ENCODE assay signal across 19 cellular contexts in the genomic region with DNA sequence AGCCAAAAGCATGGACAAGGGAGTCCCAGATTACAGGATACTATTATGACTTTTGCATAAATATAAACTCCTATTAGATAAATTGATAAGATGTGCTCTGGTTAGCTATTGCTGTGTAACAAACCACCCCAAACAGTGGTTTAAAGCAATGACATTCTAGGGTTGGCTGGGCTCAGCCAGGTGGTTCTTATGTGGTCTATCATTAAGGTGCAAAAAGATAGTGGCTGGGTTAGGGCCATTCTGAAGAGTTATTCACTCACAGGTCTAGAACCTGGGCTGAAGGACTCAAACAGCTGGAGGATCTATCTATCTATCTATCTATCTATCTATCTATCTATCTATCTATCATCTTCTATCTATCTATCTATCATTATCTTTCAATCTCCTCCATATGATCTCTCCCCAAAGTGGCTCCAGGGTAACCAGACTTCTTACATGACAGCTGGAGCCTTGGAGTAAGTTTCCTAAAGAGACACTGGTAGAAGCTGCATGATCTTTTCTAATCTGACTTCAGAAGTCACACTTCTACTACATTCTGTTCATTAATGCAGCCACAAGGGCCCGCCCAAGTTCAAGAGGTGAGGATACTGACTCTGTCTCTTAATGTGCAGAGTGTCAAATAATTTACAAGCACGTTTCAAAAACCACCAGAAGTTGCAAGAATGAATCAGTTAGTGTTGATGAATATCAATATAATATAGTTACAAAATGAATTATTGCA.
DNase-seq lines count a peak whose midpoint lies in the region; ATAC-seq and TF ChIP-seq lines count a peak whose summit lies in the region.
"Had no signal": no experiment of that assay in that cellular context is flagged by ENCODE, and none has a peak within 500 bp of the region (broad histone marks: within the 10 kb centered on the region; RNA-seq: fewer than 3 reads in every experiment).

No MANE protein-coding gene starts in this region.

- peaks cover 86% of the 10 kb centered on the region for H3K4me1 Mint-ChIP-seq in activated CD8-positive, alpha-beta memory T cell treated with anti-CD3 and anti-CD28 coated beads, Interleukin-2, amount 10 ng/mL, durations not matched to agents 7 days and 5 days

- H3K27me3 ChIP-seq in RWPE2 (ENCODE audit: insufficient read depth, poor library complexity, severe bottlenecking) = no peaks in the 10 kb centered on the region
- H3K27me3 ChIP-seq in muscle layer of duodenum (ENCODE audit: low read depth, low read length) = no peaks in the 10 kb centered on the region
- H3K27me3 ChIP-seq: uterus had no signal

- CTCF ChIA-PET in activated CD8-positive, alpha-beta memory T cell treated with anti-CD3 and anti-CD28 coated beads, Interleukin-2, amount 10 ng/mL, durations not matched to agents 7 days and 5 days (lab: Charles Lee) = interaction anchor here (1.0 to 10.7 kb wide), 7 partner anchors 11 to 273 kb away, joined by 3 to 94 read pairs (median 5); a partner anchor contains a TSS
- CTCF ChIA-PET in HEK293T (lab: Yijun Ruan, JAX) = no interaction called here

- H3K27ac ChIP-seq in RWPE2 (ENCODE audit: poor library complexity, severe bottlenecking) (no peak overlapping the region), muscle layer of duodenum (ENCODE audit: low read length) (peak overlapping the region; percentile 47)
- H3K27ac ChIP-seq: uterus had no signal

- peak overlapping the region; percentile 70 for H3K27ac Mint-ChIP-seq in activated CD8-positive, alpha-beta memory T cell treated with anti-CD3 and anti-CD28 coated beads, Interleukin-2, amount 10 ng/mL, durations not matched to agents 7 days and 5 days
- H3K27ac Mint-ChIP-seq: nephron had no signal

- H3K4me3 Mint-ChIP-seq in activated CD8-positive, alpha-beta memory T cell treated with anti-CD3 and anti-CD28 coated beads, Interleukin-2, amount 10 ng/mL, durations not matched to agents 7 days and 5 days = no peak overlapping the region
- H3K4me3 Mint-ChIP-seq: nephron had no signal

- H3K36me3 ChIP-seq in RWPE2 (ENCODE audit: low read depth) (no peaks in the 10 kb centered on the region), muscle layer of duodenum (ENCODE audit: control insufficient read depth in 1 of 2, insufficient read depth in 2 of 2, low read length in 2 of 2) (no peaks in the 10 kb centered on the region)
- H3K36me3 ChIP-seq: uterus had no signal

- peaks cover 28% of the 10 kb centered on the region for H3K36me3 Mint-ChIP-seq in activated CD8-positive, alpha-beta memory T cell treated with anti-CD3 and anti-CD28 coated beads, Interleukin-2, amount 10 ng/mL, durations not matched to agents 7 days and 5 days

- peak; percentile 80 for DNase-seq in activated CD8-positive, alpha-beta memory T cell treated with anti-CD3 and anti-CD28 coated beads, Interleukin-2, amount 10 ng/mL, durations not matched to agents 7 days and 5 days
- DNase-seq in activated CD8-positive, alpha-beta memory T cell treated with anti-CD3 and anti-CD28 coated beads, Interleukin-2, amount 50 U/mL, for 48 hours = no peak
- DNase-seq in HCEC 1CT (peak; percentile 33), RWPE2 (ENCODE audit: low spot score) (no peak), HEK293T (ENCODE audit: extremely low spot score) (no peak), foreskin melanocyte (no peak)
- DNase-seq: ACHN; activated CD8-positive, alpha-beta memory T cell treated with anti-CD3 and anti-CD28 coated beads for 24 hours; activated effector memory CD4-positive, alpha-beta T cell treated with Interleukin-2 at 50 U/mL for 16 hours; COR-L47; dermis blood vessel endothelial cell; EL; glutamatergic neuron; NCI-H446; psoas muscle; uterus had no signal

- peaks cover 13% of the 10 kb centered on the region for H3K9me3 Mint-ChIP-seq in activated CD8-positive, alpha-beta memory T cell treated with anti-CD3 and anti-CD28 coated beads, Interleukin-2, amount 10 ng/mL, durations not matched to agents 7 days and 5 days (ENCODE audit: low read depth)
- H3K9me3 Mint-ChIP-seq: nephron had no signal

- ATAC-seq in activated CD8-positive, alpha-beta memory T cell treated with anti-CD3 and anti-CD28 coated beads, Interleukin-2, amount 10 ng/mL, durations not matched to agents 7 days and 5 days = no peak
- ATAC-seq in RWPE2 (ENCODE audit: low read depth) (no peak), GM21619 (IDR thresholded peaks at IDR 0.05; ENCODE audit: unreplicated experiment) (no peak)
- ATAC-seq: psoas muscle had no signal

- H3K4me1 ChIP-seq in RWPE2 (ENCODE audit: insufficient read depth, poor library complexity, severe bottlenecking) (no peaks in the 10 kb centered on the region), muscle layer of duodenum (ENCODE audit: control insufficient read depth in 1 of 2, insufficient read depth in 2 of 2, low read length in 2 of 2) (no peaks in the 10 kb centered on the region)
- H3K4me1 ChIP-seq: uterus had no signal

- H3K27me3 Mint-ChIP-seq in activated CD8-positive, alpha-beta memory T cell treated with anti-CD3 and anti-CD28 coated beads, Interleukin-2, amount 10 ng/mL, durations not matched to agents 7 days and 5 days = no peaks in the 10 kb centered on the region

- H3K4me3 ChIP-seq in RWPE2 (ENCODE audit: severe bottlenecking) (no peak overlapping the region), muscle layer of duodenum (ENCODE audit: low read depth in 1 of 2, low read length in 2 of 2) (no peak overlapping the region)
- H3K4me3 ChIP-seq: psoas muscle, uterus had no signal

- no peaks in the 10 kb centered on the region for H3K9me3 ChIP-seq in RWPE2 (ENCODE audit: severe bottlenecking)
- H3K9me3 ChIP-seq in muscle layer of duodenum (ENCODE audit: control insufficient read depth in 1 of 2, low read length in 2 of 2) = no peaks in the 10 kb centered on the region
- H3K9me3 ChIP-seq: psoas muscle, uterus had no signal

- peak; percentile 32 for TF ChIP-seq CTCF in RWPE2 (IDR thresholded peaks at IDR 0.05; ENCODE audit: poor library complexity, severe bottlenecking)

- POLR2A ChIA-PET in HEK293T (lab: Yijun Ruan, JAX) = no interaction called here

TF ChIP-seq in HEK293T, 16 proteins besides CTCF, POLR2A, EP300 and RAD21:
- no peak for TF ChIP-seq ELF4 (IDR thresholded peaks at IDR 0.05)
TF ChIP-seq in HEK293T: peak in this region for 0.

Comparison
In these comparisons a context has a peak if more than half of its experiments do, and no peak if none do; other contexts are left out.
1. DNase-seq: peak in activated CD8-positive, alpha-beta memory T cell treated with anti-CD3 and anti-CD28 coated beads, Interleukin-2, amount 10 ng/mL, durations not matched to agents 7 days and 5 days (single experiment) and HCEC 1CT (single experiment); none in activated CD8-positive, alpha-beta memory T cell treated with anti-CD3 and anti-CD28 coated beads, Interleukin-2, amount 50 U/mL, for 48 hours (single experiment), RWPE2 (single experiment), HEK293T (single experiment) and foreskin melanocyte (single experiment).